1 cellular context compared by ENCODE assay signal in genomic region chr12:6723607-6724408, GRCh38.
TF ChIP-seq lines count a peak whose summit lies in the region.

Gene COPS7A, plus strand, starts transcription at chr12:6724046. Its CDS starts 611 bp downstream, at chr12:6724657.

TF ChIP-seq in HEK293, 187 proteins besides CTCF, POLR2A, EP300 and RAD21 (continued from another document and continues in another):
- TF ChIP-seq ZBTB44 (tag by site-specific recombination; IDR thresholded peaks at IDR 0.05) (peak; percentile 41; the same call in 1 of the 2 replicates), ZNF677 (tag by site-specific recombination; IDR thresholded peaks at IDR 0.05) (no peak), AEBP2 (tag by site-specific recombination; IDR thresholded peaks at IDR 0.05; ENCODE audit: borderline replicate concordance) (no peak), ZNF514 (tag by site-specific recombination; IDR thresholded peaks at IDR 0.05) (no peak), ZBTB11 (tag by site-specific recombination; conservative IDR thresholded peaks at IDR 0.05; ENCODE audit: low read depth) (peak; percentile 96), ZNF830 (tag by site-specific recombination; IDR thresholded peaks at IDR 0.05; ENCODE audit: low read depth) (no peak), ZNF335 (tag by site-specific recombination; conservative IDR thresholded peaks at IDR 0.05) (peak; percentile 92), ZNF629 (tag by site-specific recombination; IDR thresholded peaks at IDR 0.05) (peak; percentile 96), ZNF155 (tag by site-specific recombination; IDR thresholded peaks at IDR 0.05) (no peak), BCL11A (tag by site-specific recombination; IDR thresholded peaks at IDR 0.05; ENCODE audit: low read depth) (peak; percentile 10; the same call in 1 of the 2 replicates), ZNF274 (IDR thresholded peaks at IDR 0.05; ENCODE audit: low read length) (no peak), ZNF274 (tag by site-specific recombination; IDR thresholded peaks at IDR 0.05; ENCODE audit: borderline replicate concordance) (no peak), ZNF133 (tag by site-specific recombination; IDR thresholded peaks at IDR 0.05) (no peak), ZNF2 (tag by site-specific recombination; IDR thresholded peaks at IDR 0.05) (no peak; the same call in 1 of the 2 replicates), ZNF221 (tag by site-specific recombination; IDR thresholded peaks at IDR 0.05; ENCODE audit: borderline replicate concordance) (no peak), ZNF518A (tag by site-specific recombination; conservative IDR thresholded peaks at IDR 0.05; ENCODE audit: low read depth) (peak; percentile 99), REPIN1 (tag by site-specific recombination; IDR thresholded peaks at IDR 0.05; ENCODE audit: low read depth) (no peak), GLI2 (tag by site-specific recombination; IDR thresholded peaks at IDR 0.05; ENCODE audit: borderline replicate concordance, low read depth) (no peak; the same call in 1 of the 2 replicates), ZNF48 (tag by site-specific recombination; IDR thresholded peaks at IDR 0.05) (no peak), ZNF449 (tag by site-specific recombination; IDR thresholded peaks at IDR 0.05) (peak; percentile 10; the same call in 1 of the 2 replicates), ZNF624 (tag by site-specific recombination; IDR thresholded peaks at IDR 0.05) (no peak), TSHZ1 (tag by site-specific recombination; IDR thresholded peaks at IDR 0.05; ENCODE audit: borderline replicate concordance) (peak; percentile 84; the same call in 1 of the 2 replicates), ZNF202 (tag by site-specific recombination; IDR thresholded peaks at IDR 0.05; ENCODE audit: borderline replicate concordance) (no peak), SETDB1 (IDR thresholded peaks at IDR 0.05; ENCODE audit: insufficient read length, low read length) (peak; percentile 46), ZNF785 (tag by site-specific recombination; IDR thresholded peaks at IDR 0.05) (no peak), ZNF488 (tag by site-specific recombination; IDR thresholded peaks at IDR 0.05) (no peak), ZNF600 (tag by site-specific recombination; IDR thresholded peaks at IDR 0.05) (peak; percentile 74), SALL2 (tag by site-specific recombination; IDR thresholded peaks at IDR 0.05; ENCODE audit: borderline replicate concordance) (no peak), ZNF792 (tag by site-specific recombination; IDR thresholded peaks at IDR 0.05) (no peak; the same call in 1 of the 2 replicates), ZNF837 (tag by site-specific recombination; IDR thresholded peaks at IDR 0.05) (no peak), ZNF560 (tag by site-specific recombination; IDR thresholded peaks at IDR 0.05; ENCODE audit: borderline replicate concordance) (no peak), ZNF704 (tag by site-specific recombination; IDR thresholded peaks at IDR 0.05) (no peak), HOXD13 (CRISPR knock-in tag; IDR thresholded peaks at IDR 0.05; ENCODE audit: borderline replicate concordance) (no peak), ZBTB10 (tag by site-specific recombination; IDR thresholded peaks at IDR 0.05) (peak; percentile 87), ZFP37 (tag by site-specific recombination; IDR thresholded peaks at IDR 0.05) (peak; percentile 38; the same call in 1 of the 2 replicates), ZSCAN16 (tag by site-specific recombination; IDR thresholded peaks at IDR 0.05) (no peak), ZNF10 (tag by site-specific recombination; IDR thresholded peaks at IDR 0.05) (peak; percentile 85)
